In the genomic region with DNA sequence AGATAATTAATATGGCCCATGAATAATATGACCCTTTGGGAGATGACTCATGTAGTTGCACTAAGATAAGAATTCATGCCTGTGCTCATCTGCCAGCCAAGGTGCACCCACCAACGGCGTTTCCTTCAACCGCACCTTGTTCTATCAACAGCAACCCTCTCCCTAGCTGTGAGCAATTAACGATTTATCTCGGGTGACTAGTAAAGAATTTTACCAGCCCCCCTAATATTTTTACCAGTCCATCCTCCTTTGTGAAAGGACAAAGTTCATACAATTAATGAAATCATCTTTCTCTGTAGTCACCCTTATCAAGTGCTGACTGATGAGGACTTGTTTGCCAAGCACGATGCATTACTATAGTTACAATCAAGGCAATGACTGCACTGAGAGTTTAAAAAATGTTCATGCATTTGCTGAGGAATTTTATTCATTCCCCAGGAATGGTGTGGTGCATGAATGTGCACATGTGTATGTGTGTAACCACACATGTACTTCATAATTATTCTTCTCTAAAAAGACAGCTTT, we compare ENCODE assay signal across 20 cellular contexts.
DNase-seq lines count a peak whose midpoint lies in the region; ATAC-seq and TF ChIP-seq lines count a peak whose summit lies in the region.
"Had no signal": no experiment of that assay in that cellular context is flagged by ENCODE, and none has a peak within 500 bp of the region (broad histone marks: within the 10 kb centered on the region; RNA-seq: fewer than 3 reads in every experiment).

No MANE protein-coding gene starts in this region.

- H2BK5ac ChIP-seq in mesenchymal stem cell (ENCODE audit: low read depth, low read length, poor library complexity, severe bottlenecking), result no peak overlapping the region

- H3K9ac ChIP-seq in mesenchymal stem cell (ENCODE audit: low read length), result peak overlapping the region; percentile 34

- TF ChIP-seq CTCF in heart left ventricle (IDR thresholded peaks at IDR 0.05) (no peak), left ventricle myocardium inferior (IDR thresholded peaks at IDR 0.05; ENCODE audit: borderline replicate concordance) (no peak), fibroblast of pulmonary artery (IDR thresholded peaks at IDR 0.05; ENCODE audit: low read length, missing control alignments) (no peak), gastroesophageal sphincter (IDR thresholded peaks at IDR 0.05) (no peak), suprapubic skin (IDR thresholded peaks at IDR 0.05) (no peak), A673 (conservative IDR thresholded peaks at IDR 0.05; ENCODE audit: low read depth, low read length) (no peak)

- no peak overlapping the region for H3K23ac ChIP-seq in mesenchymal stem cell (ENCODE audit: low read length in 2 of 2)

- WGBS in heart left ventricle, 4 donors, result 40 to 53% (median 45%) methylated on average over 6 of the region's 6 CpGs
- 84% methylated on average over 6 of the region's 6 CpGs for WGBS in mesenchymal stem cell
- 48 to 77% methylated on average over 5 to 6 of the region's 6 CpGs for WGBS in gastroesophageal sphincter (ENCODE audit: low coverage in 1 of 2), 2 donors
- WGBS in suprapubic skin, result 55% methylated on average over 6 of the region's 6 CpGs

- H3K79me1 ChIP-seq in mesenchymal stem cell (replicated peaks; ENCODE audit: low read length, poor library complexity, severe bottlenecking), result no peaks in the 10 kb centered on the region

- no peak overlapping the region for H3K4ac ChIP-seq in mesenchymal stem cell (ENCODE audit: low read depth in 1 of 2, low read length in 2 of 2)

- no peak for TF ChIP-seq EP300 in gastroesophageal sphincter (IDR thresholded peaks at IDR 0.05)
- TF ChIP-seq EP300 in suprapubic skin (IDR thresholded peaks at IDR 0.05), result no peak

- H3K4me3 ChIP-seq in heart left ventricle (no peak overlapping the region), left ventricle myocardium inferior (no peak overlapping the region), fibroblast of pulmonary artery (replicated peaks; ENCODE audit: low read depth, low read length) (no peak overlapping the region), mesenchymal stem cell (ENCODE audit: insufficient read depth in 1 of 2, low read depth in 1 of 2, low read length in 2 of 2) (no peak overlapping the region), gastroesophageal sphincter (no peak overlapping the region), suprapubic skin (no peak overlapping the region), A673 (ENCODE audit: low read depth, low read length, poor library complexity, severe bottlenecking) (no peak overlapping the region)
- H3K4me3 ChIP-seq: GM23338 had no signal

- H3K36me3 ChIP-seq in heart left ventricle (peaks cover 0 to 4% (median 0%) of the 10 kb centered on the region in 9 donors), left ventricle myocardium inferior (no peaks in the 10 kb centered on the region), mesenchymal stem cell (ENCODE audit: control insufficient read depth in 1 of 2, insufficient read depth in 2 of 2, low read depth in 1 of 2, low read length in 2 of 2) (no peaks in the 10 kb centered on the region), gastroesophageal sphincter (peaks cover 0 to 9% of the 10 kb centered on the region in 2 donors), suprapubic skin (no peaks in the 10 kb centered on the region), A673 (ENCODE audit: insufficient read depth, low read length, poor library complexity, severe bottlenecking) (no peaks in the 10 kb centered on the region)

- no peak overlapping the region for H2BK15ac ChIP-seq in mesenchymal stem cell (ENCODE audit: low read depth, poor library complexity, severe bottlenecking)

- H3K36me3 Mint-ChIP-seq in T-helper 17 cell (ENCODE audit: low read depth), result peaks cover 2% of the 10 kb centered on the region
- H3K36me3 Mint-ChIP-seq: CD14-positive monocyte had no signal

- no peaks in the 10 kb centered on the region for H3K4me1 Mint-ChIP-seq in T-helper 17 cell
- H3K4me1 Mint-ChIP-seq: CD14-positive monocyte had no signal

- H3K9me3 ChIP-seq in heart left ventricle, result no peaks in the 10 kb centered on the region
- H3K9me3 ChIP-seq in left ventricle myocardium inferior (replicated peaks), result peaks cover 4% of the 10 kb centered on the region
- H3K9me3 ChIP-seq in mesenchymal stem cell (ENCODE audit: control insufficient read depth, low read length), result peaks cover 3% of the 10 kb centered on the region
- no peaks in the 10 kb centered on the region for H3K9me3 ChIP-seq in T-helper 17 cell (ENCODE audit: control insufficient read depth, low read length, poor library complexity, severe bottlenecking)
- no peaks in the 10 kb centered on the region for H3K9me3 ChIP-seq in gastroesophageal sphincter
- H3K9me3 ChIP-seq in suprapubic skin, result no peaks in the 10 kb centered on the region
- no peaks in the 10 kb centered on the region for H3K9me3 ChIP-seq in A673 (ENCODE audit: low read depth, low read length, poor library complexity, severe bottlenecking)

- H3K27ac ChIP-seq in heart left ventricle (no peak overlapping the region), left ventricle myocardium inferior (replicated peaks) (no peak overlapping the region), mesenchymal stem cell (ENCODE audit: low read length, poor library complexity, severe bottlenecking) (no peak overlapping the region), gastroesophageal sphincter (no peak overlapping the region), suprapubic skin (no peak overlapping the region), A673 (ENCODE audit: low read depth, low read length, poor library complexity, severe bottlenecking) (no peak overlapping the region)
- H3K27ac ChIP-seq: HL-60 had no signal

- no peak overlapping the region for H2BK12ac ChIP-seq in mesenchymal stem cell (ENCODE audit: low read length in 2 of 2)

- H3K4me2 ChIP-seq in mesenchymal stem cell (ENCODE audit: low read length, poor library complexity, severe bottlenecking), result no peak overlapping the region
- H3K4me2 ChIP-seq: GM23338 had no signal

- DNase-seq in heart left ventricle (no peak), left ventricle myocardium inferior (no peak), fibroblast of pulmonary artery (ENCODE audit: low read depth) (peak; percentile 16), mesenchymal stem cell (no peak), T-helper 17 cell (no peak), suprapubic skin (ENCODE audit: low spot score in 2 of 2) (no peak), A673 (ENCODE audit: low spot score) (no peak)
- DNase-seq: AML-193, COR-L47, EL, KBM-7, NCI-H1092, NCI-H146, NCI-H2081 treated with DMSO at 0.1 percent for 48 hours, NCI-H524, SIG-M5 had no signal

- POLR2A ChIA-PET in A673 (lab: Charles Lee; ENCODE audit: low non-redundant PET), result no interaction called here

- no peak overlapping the region for H4K91ac ChIP-seq in mesenchymal stem cell (ENCODE audit: low read length)

- H3K27me3 Mint-ChIP-seq in T-helper 17 cell, result peaks cover 13% of the 10 kb centered on the region

- peak; percentile 38 to 59 (median 51) for ATAC-seq in heart left ventricle
- ATAC-seq in T-helper 17 cell, result no peak
- no peak for ATAC-seq in gastroesophageal sphincter
- ATAC-seq: GM23338 had no signal

- no peak overlapping the region for H2AK5ac ChIP-seq in mesenchymal stem cell (ENCODE audit: low read length, severe bottlenecking)

- H3K27me3 ChIP-seq in heart left ventricle (peaks cover 0 to 5% (median 0%) of the 10 kb centered on the region in 9 donors), left ventricle myocardium inferior (ENCODE audit: low read depth) (peaks cover 14% of the 10 kb centered on the region), mesenchymal stem cell (ENCODE audit: control insufficient read depth in 1 of 2, insufficient read depth in 1 of 2, low read length in 2 of 2) (no peaks in the 10 kb centered on the region), gastroesophageal sphincter (no peaks in the 10 kb centered on the region), suprapubic skin (peaks cover 3% of the 10 kb centered on the region), A673 (replicated peaks; ENCODE audit: insufficient read depth, low read depth, low read length, poor library complexity) (no peaks in the 10 kb centered on the region)

- no peak overlapping the region for H3K14ac ChIP-seq in mesenchymal stem cell (ENCODE audit: low read length in 2 of 2)

- H4K8ac ChIP-seq in mesenchymal stem cell (ENCODE audit: low read length), result no peak overlapping the region

- CTCF ChIA-PET in A673 (lab: Charles Lee), result interaction anchor here (0.6 kb wide), 1 partner anchor 1706 kb away, joined by 3 read pairs; no protein-coding TSS in a partner anchor

- intact Hi-C loops in heart left ventricle (cut with DNase I) (no loop called here), left ventricle myocardium inferior (cut with micrococcal nuclease) (no loop called here), A673 (cut with micrococcal nuclease; ENCODE audit: unreplicated experiment) (no loop called here)

- no TSS peak for BruUV-seq in A673 (replicated peaks; lab: Mats Ljungman, UMichigan)

- TF ChIP-seq POLR2A in heart left ventricle (IDR thresholded peaks at IDR 0.05), result no peak
- TF ChIP-seq POLR2A in gastroesophageal sphincter (IDR thresholded peaks at IDR 0.05), result no peak
- TF ChIP-seq POLR2A in suprapubic skin (IDR thresholded peaks at IDR 0.05), result no peak

- H2AFZ ChIP-seq in mesenchymal stem cell (ENCODE audit: low read depth, low read length), result no peak overlapping the region
- H2AFZ ChIP-seq: GM23338 had no signal

- no peak overlapping the region for H3K4me3 Mint-ChIP-seq in T-helper 17 cell
- H3K4me3 Mint-ChIP-seq: CD14-positive monocyte, GM23338 had no signal

- no peak overlapping the region for H3K27ac Mint-ChIP-seq in T-helper 17 cell
- H3K27ac Mint-ChIP-seq: CD14-positive monocyte, GM23338 had no signal

- no peak overlapping the region for H3K18ac ChIP-seq in mesenchymal stem cell (ENCODE audit: low read depth in 1 of 2, low read length in 2 of 2)

- H3K4me1 ChIP-seq in heart left ventricle, result peaks cover 0 to 9% (median 0%) of the 10 kb centered on the region in 12 donors
- peaks cover 17% of the 10 kb centered on the region for H3K4me1 ChIP-seq in left ventricle myocardium inferior
- H3K4me1 ChIP-seq in mesenchymal stem cell (ENCODE audit: control insufficient read depth, insufficient read depth, low read depth, low read length), result peaks cover 2% of the 10 kb centered on the region
- H3K4me1 ChIP-seq in gastroesophageal sphincter, result no peaks in the 10 kb centered on the region
- no peaks in the 10 kb centered on the region for H3K4me1 ChIP-seq in suprapubic skin
- H3K4me1 ChIP-seq in A673 (ENCODE audit: insufficient read depth, low read length, poor library complexity, severe bottlenecking), result no peaks in the 10 kb centered on the region

- no peak overlapping the region for H2BK120ac ChIP-seq in mesenchymal stem cell (ENCODE audit: low read depth, low read length)

Comparison
In these comparisons a context has a peak if more than half of its experiments do, and no peak if none do; other contexts are left out.
1. ATAC-seq: peak in heart left ventricle (4 of 4); none in T-helper 17 cell (single experiment) and gastroesophageal sphincter (single experiment).